16 cellular contexts compared by ENCODE assay signal in genomic region chr16:723695-724094, GRCh38.
"Had no signal": no experiment of that assay in that cellular context is flagged by ENCODE, and none has a peak within 500 bp of the region (broad histone marks: within the 10 kb centered on the region; RNA-seq: fewer than 3 reads in every experiment).

No MANE protein-coding gene starts in this region.

- H3K9me3 Mint-ChIP-seq: dendritic cell treated with granulocyte-macrophage colony-stimulating factor and Interleukin-4, amounts not matched to agents 40 ng/mL and 50 ng/mL, for 4 days; naive B cell; nephron had no signal

- DNase-seq: esophagus squamous epithelium; foreskin fibroblast; left colon; left ventricle myocardium superior; mesenchymal stem cell; naive B cell; posterior cingulate gyrus; sigmoid colon; stimulated activated CD4-positive, alpha-beta T cell treated with anti-CD3 and anti-CD28 coated beads, Interleukin-2, amount 100 ng/mL, for 24 hours; stimulated activated naive CD4-positive, alpha-beta T cell treated with Interleukin-2 at 50 U/mL for 16 hours had no signal

- H2AFZ ChIP-seq: hepatocyte had no signal

- H3K27me3 Mint-ChIP-seq: naive B cell had no signal

- H3K27ac Mint-ChIP-seq: dendritic cell treated with granulocyte-macrophage colony-stimulating factor and Interleukin-4, amounts not matched to agents 40 ng/mL and 50 ng/mL, for 4 days; nephron had no signal

- H3K4me2 ChIP-seq: hepatocyte had no signal

- H3K4me3 Mint-ChIP-seq: dendritic cell treated with granulocyte-macrophage colony-stimulating factor and Interleukin-4, amounts not matched to agents 40 ng/mL and 50 ng/mL, for 4 days had no signal

- H3K9me3 ChIP-seq: esophagus squamous epithelium, sigmoid colon had no signal

- H3K36me3 ChIP-seq: esophagus squamous epithelium, sigmoid colon had no signal

- H3K4me3 ChIP-seq: esophagus squamous epithelium, hepatocyte, lung, sigmoid colon, skin epidermis had no signal

- ATAC-seq: left colon, left ventricle myocardium superior had no signal

- H3K79me2 ChIP-seq: hepatocyte had no signal

- H3K36me3 Mint-ChIP-seq: naive B cell had no signal

- H3K27ac ChIP-seq: esophagus squamous epithelium, hepatocyte, sigmoid colon, skin epidermis had no signal

- FAIRE-seq: colon had no signal
